ENCODE assay signal across 3 cellular contexts in genomic region chr5:41493490-41494126, GRCh38. TPM values are rescaled to one million over a fixed set of nuclear protein-coding genes. Genes with fewer than 3 reads are reported as not detected.
"Had no signal": no experiment of that assay in that cellular context is flagged by ENCODE, and none has a peak within 500 bp of the region (broad histone marks: within the 10 kb centered on the region; RNA-seq: fewer than 3 reads in every experiment).

No MANE protein-coding gene starts in this region.

RNA-seq across cellular contexts. Expression of gene PLCXD3, which starts 16.8 kb away (rescaled TPM):
- total RNA-seq: MCF 10A, NCI-H460, SJCRH30 had no signal
